ENCODE assay signal across 32 cellular contexts in genomic region chr4:2426069-2426397, GRCh38. TPM values are rescaled to one million over a fixed set of nuclear protein-coding genes. Genes with fewer than 3 reads are reported as not detected.
"Had no signal": no experiment of that assay in that cellular context is flagged by ENCODE, and none has a peak within 500 bp of the region (broad histone marks: within the 10 kb centered on the region; RNA-seq: fewer than 3 reads in every experiment).

No MANE protein-coding gene starts in this region.

- FAIRE-seq: endothelial cell of umbilical vein, keratinocyte, urothelium cell line had no signal

- H3K27ac Mint-ChIP-seq: dendritic cell treated with granulocyte-macrophage colony-stimulating factor and Interleukin-4, amounts not matched to agents 40 ng/mL and 50 ng/mL, for 4 days; mesothelial cell of epicardium; naive thymus-derived CD4-positive, alpha-beta T cell; nephron; neural progenitor cell; stimulated activated naive CD8-positive, alpha-beta T cell treated with anti-CD3 and anti-CD28 coated beads, Interleukin-15, amount 100 ng/mL, for 72 hours had no signal

- H3K36me3 Mint-ChIP-seq: mesothelial cell of epicardium; naive thymus-derived CD4-positive, alpha-beta T cell; neural progenitor cell had no signal

- ATAC-seq: left lobe of liver; sciatic nerve; stimulated activated naive CD8-positive, alpha-beta T cell treated with anti-CD3 and anti-CD28 coated beads, Interleukin-15, amount 100 ng/mL, for 72 hours had no signal

- H3K4me1 Mint-ChIP-seq: mesothelial cell of epicardium; nephron; stimulated activated naive CD8-positive, alpha-beta T cell treated with anti-CD3 and anti-CD28 coated beads, Interleukin-15, amount 100 ng/mL, for 72 hours had no signal

- H2AFZ ChIP-seq: neural progenitor cell had no signal

- H3K4me3 Mint-ChIP-seq: dendritic cell treated with granulocyte-macrophage colony-stimulating factor and Interleukin-4, amounts not matched to agents 40 ng/mL and 50 ng/mL, for 4 days; mesothelial cell of epicardium; naive thymus-derived CD4-positive, alpha-beta T cell; nephron; neural progenitor cell; stimulated activated naive CD8-positive, alpha-beta T cell treated with anti-CD3 and anti-CD28 coated beads, Interleukin-15, amount 100 ng/mL, for 72 hours had no signal

- H3K9ac ChIP-seq: neural progenitor cell had no signal

- H3K36me3 ChIP-seq: colonic mucosa, esophagus muscularis mucosa, neural progenitor cell, prostate gland, right atrium auricular region, suprapubic skin had no signal

- H3K4me2 ChIP-seq: neural progenitor cell, smooth muscle cell had no signal

- DNase-seq: colonic mucosa; effector CD8-positive, alpha-beta T cell; foreskin melanocyte; head of caudate nucleus; mesenchymal stem cell; nucleus accumbens; stimulated activated CD4-positive, alpha-beta T cell treated with anti-CD3 and anti-CD28 coated beads, Interleukin-12 subunit alpha, Interleukin-12 subunit beta, amount 100 ng/mL, for 4 hours; stimulated activated CD4-positive, alpha-beta T cell treated with anti-CD3 and anti-CD28 coated beads, Interleukin-1b, Interleukin-23, amount 100 ng/mL, for 48 hours; stimulated activated CD4-positive, alpha-beta T cell treated with anti-CD3 and anti-CD28 coated beads, Interleukin-4, amount 100 ng/mL, for 1 hour; stimulated activated CD8-positive, alpha-beta memory T cell treated with anti-CD3 and anti-CD28 coated beads, Interleukin-4, amount 100 ng/mL, for 48 hours; stimulated activated naive CD4-positive, alpha-beta T cell; stimulated activated naive CD8-positive, alpha-beta T cell treated with anti-CD3 and anti-CD28 coated beads, Interleukin-15, amount 100 ng/mL, for 72 hours; trophoblast cell had no signal

- H3K4me1 ChIP-seq: colonic mucosa, esophagus muscularis mucosa, neural progenitor cell, prostate gland, right atrium auricular region, suprapubic skin had no signal

- H3K4me3 ChIP-seq: colonic mucosa, esophagus muscularis mucosa, neural progenitor cell, prostate gland, right atrium auricular region, smooth muscle cell, suprapubic skin had no signal

- H3K27ac ChIP-seq: colonic mucosa, esophagus muscularis mucosa, neural progenitor cell, prostate gland, right atrium auricular region, suprapubic skin had no signal

- H3K27me3 ChIP-seq: colonic mucosa, right atrium auricular region had no signal

- H3K9me3 ChIP-seq: colonic mucosa, prostate gland, right atrium auricular region, suprapubic skin had no signal

- H3K9me3 Mint-ChIP-seq: dendritic cell treated with granulocyte-macrophage colony-stimulating factor and Interleukin-4, amounts not matched to agents 40 ng/mL and 50 ng/mL, for 4 days; mesothelial cell of epicardium; nephron; neural progenitor cell; stimulated activated naive CD8-positive, alpha-beta T cell treated with anti-CD3 and anti-CD28 coated beads, Interleukin-15, amount 100 ng/mL, for 72 hours had no signal

RNA-seq across cellular contexts. Expression of gene CFAP99, which starts 7.3 kb away (rescaled TPM):
- total RNA-seq: endothelial cell of umbilical vein, epithelial cell of proximal tubule, lung microvascular endothelial cell, mesothelial cell of epicardium, osteocyte, right atrium auricular region, sciatic nerve, smooth muscle cell, suprapubic skin had no signal
- polyA plus RNA-seq: fibroblast of lung; keratinocyte; naive thymus-derived CD4-positive, alpha-beta T cell; smooth muscle cell had no signal

RNA-seq across cellular contexts. Expression of gene ZFYVE28, which starts 7.6 kb away (rescaled TPM):
- polyA plus RNA-seq: smooth muscle cell had no signal
